ENCODE assay signal across 1 cellular context in genomic region chrX:154762529-154763296, GRCh38.
TF ChIP-seq lines count a peak whose summit lies in the region.

Gene DKC1 (plus strand): TSS chrX:154762864. CDS start chrX:154762966, 102 bp downstream.

TF ChIP-seq in HepG2, 621 proteins besides CTCF, POLR2A, EP300 and RAD21 (continued from another document and continues in another):
- TF ChIP-seq ZNF574 (CRISPR knock-in tag; IDR thresholded peaks at IDR 0.05) (peak; percentile 57; the same call in 1 of the 2 replicates), ZNF274 (CRISPR knock-in tag; IDR thresholded peaks at IDR 0.05) (0 out of 2 replicates have a peak, but pooled peaks have one; percentile 25), ZMAT5 (CRISPR knock-in tag; IDR thresholded peaks at IDR 0.05; ENCODE audit: borderline replicate concordance, low read depth) (no peak), ETV5 (CRISPR knock-in tag; IDR thresholded peaks at IDR 0.05; ENCODE audit: borderline replicate concordance) (peak; percentile 37; the same call in 1 of the 2 replicates), ZNF142 (CRISPR knock-in tag; IDR thresholded peaks at IDR 0.05) (no peak), ZNF33A (CRISPR knock-in tag; IDR thresholded peaks at IDR 0.05; ENCODE audit: borderline replicate concordance) (no peak), HNRNPK (IDR thresholded peaks at IDR 0.05; ENCODE audit: low read depth, low read length, poor library complexity, severe bottlenecking) (peak; percentile 15), ZNF770 (CRISPR knock-in tag; IDR thresholded peaks at IDR 0.05) (no peak), GMEB2 (CRISPR knock-in tag; IDR thresholded peaks at IDR 0.05; ENCODE audit: low read depth) (peak; percentile 40; the same call in 1 of the 2 replicates), CEBPG (CRISPR knock-in tag; IDR thresholded peaks at IDR 0.05) (peak; percentile 92), ZNF678 (CRISPR knock-in tag; IDR thresholded peaks at IDR 0.05) (no peak), ZNF75D (CRISPR knock-in tag; IDR thresholded peaks at IDR 0.05; ENCODE audit: borderline replicate concordance) (no peak), SKIL (CRISPR knock-in tag; IDR thresholded peaks at IDR 0.05; ENCODE audit: borderline replicate concordance) (peak; percentile 10; the same call in 1 of the 2 replicates), SP4 (CRISPR knock-in tag; IDR thresholded peaks at IDR 0.05) (peak; percentile 74; the same call in 1 of the 2 replicates), MED8 (CRISPR knock-in tag; IDR thresholded peaks at IDR 0.05; ENCODE audit: insufficient replicate concordance) (no peak), DMTF1 (CRISPR knock-in tag; IDR thresholded peaks at IDR 0.05) (no peak), PRDM10 (CRISPR knock-in tag; IDR thresholded peaks at IDR 0.05; ENCODE audit: low read depth) (peak; percentile 88), ISL2 (CRISPR knock-in tag; IDR thresholded peaks at IDR 0.05) (peak; percentile 36)
